ENCODE assay signal across 1 cellular context in genomic region chr16:85403693-85404092, GRCh38.
TF ChIP-seq lines count a peak whose summit lies in the region.

No MANE protein-coding gene starts in this region.

TF ChIP-seq in GM23338, 12 proteins besides CTCF, POLR2A, EP300 and RAD21 (continued from another document):
- TF ChIP-seq ZNF462 (CRISPR knock-in tag; IDR thresholded peaks at IDR 0.05) (no peak), ZNF331 (CRISPR knock-in tag; IDR thresholded peaks at IDR 0.05; ENCODE audit: low read depth) (no peak), ZNF114 (CRISPR knock-in tag; IDR thresholded peaks at IDR 0.05) (no peak), EZH2 (IDR thresholded peaks at IDR 0.05; ENCODE audit: low read depth, unreplicated experiment) (no peak), ETS1 (IDR thresholded peaks at IDR 0.05) (no peak), NANOG (IDR thresholded peaks at IDR 0.05; ENCODE audit: borderline replicate concordance) (no peak), CREB1 (CRISPR knock-in tag; IDR thresholded peaks at IDR 0.05; ENCODE audit: low read depth) (no peak)
TF ChIP-seq in GM23338: peak in this region for 0.
